14 cellular contexts compared by ENCODE assay signal in the genomic region with DNA sequence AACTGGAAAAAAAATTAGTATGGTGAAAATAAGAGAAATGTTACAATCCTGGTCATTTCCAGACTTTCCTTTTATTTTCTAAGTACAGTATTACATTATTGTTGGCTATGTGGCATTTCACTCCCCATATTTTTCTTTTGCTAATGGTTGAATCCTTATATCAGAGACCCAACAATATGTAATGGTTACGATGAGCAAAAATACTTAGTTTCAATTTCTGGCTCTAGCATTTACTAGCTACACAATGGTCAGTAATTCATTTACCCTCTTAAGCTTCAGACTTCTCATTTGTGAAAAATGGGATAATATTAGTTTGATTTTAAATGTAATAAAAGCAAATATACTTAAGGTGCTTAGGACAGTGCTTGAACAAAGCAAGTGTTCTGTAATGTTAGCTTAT.
A peak's percentile ranks its signal among the peaks of the same experiment; 100 is the strongest.
DNase-seq lines count a peak whose midpoint lies in the region; ATAC-seq and TF ChIP-seq lines count a peak whose summit lies in the region.
"Had no signal": no experiment of that assay in that cellular context is flagged by ENCODE, and none has a peak within 500 bp of the region (broad histone marks: within the 10 kb centered on the region; RNA-seq: fewer than 3 reads in every experiment).

No MANE protein-coding gene starts in this region.

- H3K9me3 ChIP-seq in SK-N-SH: no peaks in the 10 kb centered on the region
- H3K9me3 ChIP-seq in osteoblast (ENCODE audit: low read depth, low read length): no peaks in the 10 kb centered on the region
- no peaks in the 10 kb centered on the region for H3K9me3 ChIP-seq in body of pancreas
- H3K9me3 ChIP-seq: BLaER1 treated with 17β-estradiol and CSF1 and Interleukin-3, amounts not matched to agents 10 nM and 100 nM had no signal

- H3K9me3 Mint-ChIP-seq in T-helper 2 cell treated with Interferon-gamma antibody and Interleukin-4, amounts not matched to agents 5 μg/mL and 100 μg/mL, for 36 hours: peaks cover 12% of the 10 kb centered on the region

- POLR2A ChIA-PET in SK-N-SH (lab: Yijun Ruan, JAX): no interaction called here

- TF ChIP-seq CTCF in KMS-11 (conservative IDR thresholded peaks at IDR 0.05; ENCODE audit: low read depth, low read length): no peak
- TF ChIP-seq CTCF in SK-N-SH (IDR thresholded peaks at IDR 0.05): no peak
- TF ChIP-seq CTCF in osteoblast (IDR thresholded peaks at IDR 0.05; ENCODE audit: extremely low read depth, low read depth, low read length): no peak
- TF ChIP-seq CTCF in body of pancreas (IDR thresholded peaks at IDR 0.05): no peak
- no peak for TF ChIP-seq CTCF in lower leg skin (IDR thresholded peaks at IDR 0.05)

- no peaks in the 10 kb centered on the region for H3F3A ChIP-seq in SK-N-SH (replicated peaks; ENCODE audit: insufficient read depth)

- TF ChIP-seq EP300 in SK-N-SH (IDR thresholded peaks at IDR 0.05; ENCODE audit: borderline replicate concordance in 1 of 2, low read depth in 1 of 2, low read length in 1 of 2): no peak

- H3K27ac ChIP-seq in KMS-11 (no peak overlapping the region), SK-N-SH (ENCODE audit: low read depth in 2 of 2, low read length in 1 of 2) (no peak overlapping the region), osteoblast (ENCODE audit: low read depth, low read length) (no peak overlapping the region), body of pancreas (no peak overlapping the region)
- H3K27ac ChIP-seq: BLaER1 treated with 17β-estradiol and CSF1 and Interleukin-3, amounts not matched to agents 10 nM and 100 nM had no signal

- H3K36me3 Mint-ChIP-seq in T-helper 2 cell treated with Interferon-gamma antibody and Interleukin-4, amounts not matched to agents 5 μg/mL and 100 μg/mL, for 36 hours (ENCODE audit: low read depth): no peaks in the 10 kb centered on the region
- H3K36me3 Mint-ChIP-seq: CD4-positive, CD25-positive, alpha-beta regulatory T cell had no signal

- no peaks in the 10 kb centered on the region for H3K36me3 ChIP-seq in KMS-11 (ENCODE audit: insufficient read depth)
- no peaks in the 10 kb centered on the region for H3K36me3 ChIP-seq in SK-N-SH (replicated peaks in 1 of 2; ENCODE audit: control insufficient read depth in 1 of 2, insufficient read depth in 2 of 2, low read length in 1 of 2)
- H3K36me3 ChIP-seq in osteoblast (ENCODE audit: insufficient read depth, low read length): no peaks in the 10 kb centered on the region
- H3K36me3 ChIP-seq in body of pancreas (replicated peaks in 1 of 2; ENCODE audit: insufficient read depth in 1 of 2, low read depth in 2 of 2): no peaks in the 10 kb centered on the region
- H3K36me3 ChIP-seq: BLaER1 treated with 17β-estradiol and CSF1 and Interleukin-3, amounts not matched to agents 10 nM and 100 nM had no signal

- H3K27me3 Mint-ChIP-seq in T-helper 2 cell treated with Interferon-gamma antibody and Interleukin-4, amounts not matched to agents 5 μg/mL and 100 μg/mL, for 36 hours (ENCODE audit: low read depth): no peaks in the 10 kb centered on the region
- H3K27me3 Mint-ChIP-seq: CD4-positive, CD25-positive, alpha-beta regulatory T cell had no signal

- DNase-seq in DMS53 (lab: John Stamatoyannopoulos, UW) (peak; percentile 37), SK-N-SH (no peak), osteoblast (ENCODE audit: insufficient read length, low spot score, missing footprints) (no peak), body of pancreas (no peak), lower leg skin (ENCODE audit: low spot score in 2 of 2) (no peak)
- no peak for DNase-seq in T-helper 2 cell treated with Interferon-gamma antibody and Interleukin-4, amounts not matched to agents 5 μg/mL and 100 μg/mL, for 36 hours (ENCODE audit: low spot score)
- DNase-seq: CD4-positive, CD25-positive, alpha-beta regulatory T cell; DMS79; EL; GDM1; HCEC 1CT had no signal

- H3K4me1 ChIP-seq in KMS-11 (ENCODE audit: low read depth, poor library complexity, severe bottlenecking) (no peaks in the 10 kb centered on the region), SK-N-SH (ENCODE audit: control insufficient read depth in 1 of 2, insufficient read depth in 2 of 2, low read depth in 1 of 2, low read length in 1 of 2) (no peaks in the 10 kb centered on the region), osteoblast (ENCODE audit: insufficient read depth, low read length) (no peaks in the 10 kb centered on the region), body of pancreas (no peaks in the 10 kb centered on the region)
- H3K4me1 ChIP-seq: BLaER1 treated with 17β-estradiol and CSF1 and Interleukin-3, amounts not matched to agents 10 nM and 100 nM had no signal

- H3K4me1 Mint-ChIP-seq in T-helper 2 cell treated with Interferon-gamma antibody and Interleukin-4, amounts not matched to agents 5 μg/mL and 100 μg/mL, for 36 hours (ENCODE audit: low read depth): no peaks in the 10 kb centered on the region
- H3K4me1 Mint-ChIP-seq: CD4-positive, CD25-positive, alpha-beta regulatory T cell had no signal

- H3K27me3 ChIP-seq in KMS-11 (ENCODE audit: insufficient read depth, low read depth): no peaks in the 10 kb centered on the region
- H3K27me3 ChIP-seq in SK-N-SH (ENCODE audit: insufficient read depth): no peaks in the 10 kb centered on the region
- no peaks in the 10 kb centered on the region for H3K27me3 ChIP-seq in osteoblast (ENCODE audit: insufficient read depth, low read length)
- no peaks in the 10 kb centered on the region for H3K27me3 ChIP-seq in body of pancreas
- H3K27me3 ChIP-seq: BLaER1 treated with 17β-estradiol and CSF1 and Interleukin-3, amounts not matched to agents 10 nM and 100 nM had no signal

- H3K9me2 ChIP-seq in SK-N-SH: no peaks in the 10 kb centered on the region

- H3K4me2 ChIP-seq in KMS-11 (no peak overlapping the region), SK-N-SH (peak overlapping the region; percentile 26; the same call in 1 of the 2 replicates), osteoblast (ENCODE audit: insufficient read depth, low read length) (peak overlapping the region; percentile 9)
- H3K4me2 ChIP-seq: BLaER1 treated with 17β-estradiol and CSF1 and Interleukin-3, amounts not matched to agents 10 nM and 100 nM had no signal

- H4K20me1 ChIP-seq in KMS-11 (ENCODE audit: insufficient read depth) (no peaks in the 10 kb centered on the region), SK-N-SH (ENCODE audit: insufficient read depth) (no peaks in the 10 kb centered on the region), osteoblast (ENCODE audit: insufficient read depth, low read length) (no peaks in the 10 kb centered on the region)
- H4K20me1 ChIP-seq: BLaER1 treated with 17β-estradiol and CSF1 and Interleukin-3, amounts not matched to agents 10 nM and 100 nM had no signal

- peak overlapping the region; percentile 5 for H2AFZ ChIP-seq in KMS-11 (ENCODE audit: low read depth)
- no peak overlapping the region for H2AFZ ChIP-seq in SK-N-SH (ENCODE audit: low read depth)
- H2AFZ ChIP-seq in osteoblast (ENCODE audit: low read length): no peak overlapping the region

- no peak for TF ChIP-seq RAD21 in SK-N-SH (IDR thresholded peaks at IDR 0.05; ENCODE audit: low read length)

- CTCF ChIA-PET in SK-N-SH (lab: Yijun Ruan, JAX): no interaction called here

- intact Hi-C loops in body of pancreas (cut with DNase I) (no loop called here), lower leg skin (cut with DNase I; ENCODE audit: low total_unique reads) (no loop called here)

- ATAC-seq in body of pancreas: no peak
- ATAC-seq: K562 had no signal

- H3K4me3 ChIP-seq in KMS-11 (IDR thresholded peaks at IDR 0.05; ENCODE audit: insufficient read depth, low read depth, low read length) (no peak overlapping the region), SK-N-SH (ENCODE audit: low read depth in 2 of 2, low read length in 1 of 2) (peak overlapping the region in 1 of 2 experiments; percentile 9; a peak in 1 of 4 replicates), osteoblast (ENCODE audit: insufficient read depth, low read length) (no peak overlapping the region), body of pancreas (no peak overlapping the region), lower leg skin (ENCODE audit: low read depth, poor library complexity, severe bottlenecking) (no peak overlapping the region)
- H3K4me3 ChIP-seq: BLaER1 treated with 17β-estradiol and CSF1 and Interleukin-3, amounts not matched to agents 10 nM and 100 nM; K562 had no signal

- TF ChIP-seq POLR2A in body of pancreas (IDR thresholded peaks at IDR 0.05) (no peak), lower leg skin (IDR thresholded peaks at IDR 0.05) (no peak)

- no peak overlapping the region for H3K4me3 Mint-ChIP-seq in T-helper 2 cell treated with Interferon-gamma antibody and Interleukin-4, amounts not matched to agents 5 μg/mL and 100 μg/mL, for 36 hours
- H3K4me3 Mint-ChIP-seq: CD4-positive, CD25-positive, alpha-beta regulatory T cell had no signal

- WGBS in SK-N-SH (ENCODE audit: low lambda C conversion rate): 0% methylated on average over 1 of the region's 1 CpG
- WGBS in body of pancreas, 2 donors: 58 to 73% methylated on average over 1 of the region's 1 CpG
- WGBS in lower leg skin, 2 donors: 82 to 88% methylated on average over 1 of the region's 1 CpG

- no peak overlapping the region for H3K27ac Mint-ChIP-seq in T-helper 2 cell treated with Interferon-gamma antibody and Interleukin-4, amounts not matched to agents 5 μg/mL and 100 μg/mL, for 36 hours
- H3K27ac Mint-ChIP-seq: CD4-positive, CD25-positive, alpha-beta regulatory T cell had no signal

- H3K9ac ChIP-seq in KMS-11: no peak overlapping the region
- H3K9ac ChIP-seq in SK-N-SH: no peak overlapping the region
- H3K9ac ChIP-seq: BLaER1 treated with 17β-estradiol and CSF1 and Interleukin-3, amounts not matched to agents 10 nM and 100 nM had no signal

- no peaks in the 10 kb centered on the region for H3K79me2 ChIP-seq in KMS-11 (ENCODE audit: insufficient read depth, low read depth)
- H3K79me2 ChIP-seq in SK-N-SH (ENCODE audit: insufficient read depth): no peaks in the 10 kb centered on the region
- H3K79me2 ChIP-seq in osteoblast (ENCODE audit: insufficient read depth, low read length): no peaks in the 10 kb centered on the region

TF ChIP-seq in SK-N-SH, 30 proteins besides CTCF, POLR2A, EP300 and RAD21:
- TF ChIP-seq ZBTB33 (IDR thresholded peaks at IDR 0.05; ENCODE audit: borderline replicate concordance, low read depth) (no peak), MXI1 (IDR thresholded peaks at IDR 0.05; ENCODE audit: low read depth, low read length) (no peak)
TF ChIP-seq in SK-N-SH: peak in this region for 0.
